In the genomic region with DNA sequence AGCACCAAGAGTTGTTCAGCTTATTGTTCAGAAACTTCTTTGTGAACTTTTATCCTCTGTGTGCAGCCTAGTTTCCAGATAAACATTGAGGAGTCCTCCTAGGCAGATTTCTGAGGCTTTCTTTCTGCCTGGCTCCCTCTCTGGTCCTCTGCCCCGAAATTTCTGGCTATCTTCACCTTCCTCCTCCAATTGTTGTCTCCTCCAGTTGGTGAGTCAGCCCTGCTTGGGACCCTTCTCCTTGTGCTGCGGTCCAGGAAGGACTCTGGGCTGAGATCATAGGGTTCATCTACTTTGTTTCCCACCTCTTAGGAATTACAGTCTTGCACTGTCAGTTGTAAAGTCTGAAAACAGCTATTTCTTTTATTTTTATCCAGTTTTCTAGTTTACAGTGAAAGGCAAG, we compare ENCODE assay signal across 16 cellular contexts.
DNase-seq lines count a peak whose midpoint lies in the region; ATAC-seq and TF ChIP-seq lines count a peak whose summit lies in the region.
"Had no signal": no experiment of that assay in that cellular context is flagged by ENCODE, and none has a peak within 500 bp of the region (broad histone marks: within the 10 kb centered on the region; RNA-seq: fewer than 3 reads in every experiment).

No MANE protein-coding gene starts in this region.

- H3K4me1 Mint-ChIP-seq in GM23338 (peaks cover 9% of the 10 kb centered on the region), WTC11 (peaks cover 8% of the 10 kb centered on the region), endodermal cell (no peaks in the 10 kb centered on the region)
- H3K4me1 Mint-ChIP-seq in activated naive CD8-positive, alpha-beta T cell treated with anti-CD3 and anti-CD28 coated beads, Interleukin-2, amount 50 U/mL, for 24 hours: no peaks in the 10 kb centered on the region

- H3K4me1 ChIP-seq in GM23338 (ENCODE audit: insufficient read depth) (no peaks in the 10 kb centered on the region), endodermal cell (ENCODE audit: control insufficient read depth, insufficient read depth, low read length) (no peaks in the 10 kb centered on the region), mesenchymal stem cell (ENCODE audit: control insufficient read depth, insufficient read depth, low read depth, low read length) (no peaks in the 10 kb centered on the region), BE2C (no peaks in the 10 kb centered on the region)
- H3K4me1 ChIP-seq: Caco-2, HAP-1 had no signal

- no peak overlapping the region for H3K23ac ChIP-seq in mesenchymal stem cell (ENCODE audit: low read length in 2 of 2)

- TF ChIP-seq CTCF in GM23338 (conservative IDR thresholded peaks at IDR 0.05; ENCODE audit: low read depth in 2 of 2): no peak
- TF ChIP-seq CTCF in WTC11 (IDR thresholded peaks at IDR 0.05): no peak
- no peak for TF ChIP-seq CTCF in endodermal cell (conservative IDR thresholded peaks at IDR 0.05)
- no peak for TF ChIP-seq CTCF in BE2C (IDR thresholded peaks at IDR 0.05; ENCODE audit: low read depth, low read length)

- H3K27ac Mint-ChIP-seq in GM23338: 0 out of 2 replicates have a peak overlapping the region, but pooled peaks have one; percentile 8
- H3K27ac Mint-ChIP-seq in WTC11: peak overlapping the region; percentile 56; the same call in 1 of the 2 replicates
- no peak overlapping the region for H3K27ac Mint-ChIP-seq in endodermal cell
- H3K27ac Mint-ChIP-seq in activated naive CD8-positive, alpha-beta T cell treated with anti-CD3 and anti-CD28 coated beads, Interleukin-2, amount 50 U/mL, for 24 hours: no peak overlapping the region
- H3K27ac Mint-ChIP-seq: CD4-positive, alpha-beta T cell had no signal

- H2BK5ac ChIP-seq in mesenchymal stem cell (ENCODE audit: low read depth, low read length, poor library complexity, severe bottlenecking): no peak overlapping the region

- no peak overlapping the region for H3K4me3 ChIP-seq in GM23338
- no peak overlapping the region for H3K4me3 ChIP-seq in endodermal cell (ENCODE audit: low read length)
- no peak overlapping the region for H3K4me3 ChIP-seq in mesenchymal stem cell (ENCODE audit: insufficient read depth in 1 of 2, low read depth in 1 of 2, low read length in 2 of 2)
- no peak overlapping the region for H3K4me3 ChIP-seq in BE2C (ENCODE audit: low read depth, low read length)
- H3K4me3 ChIP-seq: HAP-1 had no signal

- H3K4me2 ChIP-seq in GM23338: no peak overlapping the region
- no peak overlapping the region for H3K4me2 ChIP-seq in mesenchymal stem cell (ENCODE audit: low read length, poor library complexity, severe bottlenecking)

- H2BK120ac ChIP-seq in mesenchymal stem cell (ENCODE audit: low read depth, low read length): no peak overlapping the region

- peaks cover 41% of the 10 kb centered on the region for H4K20me1 ChIP-seq in GM23338 (replicated peaks; ENCODE audit: insufficient read depth)

- DNase-seq in GM23338 (ENCODE audit: low spot score): no peak
- no peak for DNase-seq in WTC11 (ENCODE audit: low spot score)
- DNase-seq in endodermal cell: no peak
- no peak for DNase-seq in mesenchymal stem cell
- DNase-seq in activated effector memory CD4-positive, alpha-beta T cell treated with Interleukin-2 at 50 U/mL for 16 hours: no peak
- DNase-seq in D341Med (ENCODE audit: low spot score): no peak
- DNase-seq in activated naive CD8-positive, alpha-beta T cell treated with anti-CD3 and anti-CD28 coated beads, Interleukin-2, amount 50 U/mL, for 24 hours: no peak
- DNase-seq in BE2C: no peak
- DNase-seq: ACHN; Caco-2; CD4-positive, alpha-beta T cell; DMS153; DMS79; GDM1 had no signal

- H3K4me3 Mint-ChIP-seq in GM23338: no peak overlapping the region
- no peak overlapping the region for H3K4me3 Mint-ChIP-seq in WTC11
- H3K4me3 Mint-ChIP-seq in endodermal cell: no peak overlapping the region
- H3K4me3 Mint-ChIP-seq in activated naive CD8-positive, alpha-beta T cell treated with anti-CD3 and anti-CD28 coated beads, Interleukin-2, amount 50 U/mL, for 24 hours: no peak overlapping the region
- H3K4me3 Mint-ChIP-seq: CD4-positive, alpha-beta T cell had no signal

- H3K79me2 ChIP-seq in GM23338 (replicated peaks; ENCODE audit: insufficient read depth): peaks cover 3% of the 10 kb centered on the region; the same call in 1 of the 2 replicates

- peaks cover 1% of the 10 kb centered on the region for H3K79me1 ChIP-seq in mesenchymal stem cell (replicated peaks; ENCODE audit: low read length, poor library complexity, severe bottlenecking)

- H2AFZ ChIP-seq in GM23338 (no peak overlapping the region), mesenchymal stem cell (ENCODE audit: low read depth, low read length) (no peak overlapping the region)

- H2AK5ac ChIP-seq in mesenchymal stem cell (ENCODE audit: low read length, severe bottlenecking): no peak overlapping the region

- CTCF ChIA-PET in WTC11 (lab: Charles Lee): interaction anchor here (1.2 kb wide), 1 partner anchor 18 kb away, joined by 3 read pairs; no protein-coding TSS in a partner anchor

- no peak overlapping the region for H3K9ac ChIP-seq in endodermal cell (ENCODE audit: extremely low read depth, low read length, poor library complexity, severe bottlenecking)
- no peak overlapping the region for H3K9ac ChIP-seq in mesenchymal stem cell (ENCODE audit: low read length)

- ATAC-seq in GM23338: no peak
- ATAC-seq in WTC11: no peak
- ATAC-seq in activated naive CD8-positive, alpha-beta T cell treated with anti-CD3 and anti-CD28 coated beads, Interleukin-2, amount 50 U/mL, for 24 hours: no peak

- H3K27ac ChIP-seq in GM23338 (ENCODE audit: low read depth): peak overlapping the region; percentile 63; the same call in 1 of the 2 replicates
- peak overlapping the region; percentile 44 for H3K27ac ChIP-seq in endodermal cell (ENCODE audit: low read depth, low read length)
- H3K27ac ChIP-seq in mesenchymal stem cell (ENCODE audit: low read length, poor library complexity, severe bottlenecking): no peak overlapping the region
- H3K27ac ChIP-seq: C4-2B had no signal

- 82 to 93% methylated on average over 2 of the region's 2 CpGs for WGBS in endodermal cell (ENCODE audit: insufficient coverage in 1 of 2, insufficient read length in 1 of 2), 2 experiments
- whole genome bisulfite sequencing in mesenchymal stem cell: 99% methylated on average over 2 of the region's 2 CpGs

- no peak overlapping the region for H3K4ac ChIP-seq in mesenchymal stem cell (ENCODE audit: low read depth in 1 of 2, low read length in 2 of 2)

- H3K27me3 ChIP-seq in GM23338 (ENCODE audit: insufficient read depth): no peaks in the 10 kb centered on the region
- H3K27me3 ChIP-seq in endodermal cell (ENCODE audit: control insufficient read depth, insufficient read depth, low read length, poor library complexity, severe bottlenecking): no peaks in the 10 kb centered on the region
- H3K27me3 ChIP-seq in mesenchymal stem cell (ENCODE audit: control insufficient read depth in 1 of 2, insufficient read depth in 1 of 2, low read length in 2 of 2): no peaks in the 10 kb centered on the region
- no peaks in the 10 kb centered on the region for H3K27me3 ChIP-seq in BE2C

- no peaks in the 10 kb centered on the region for H3K9me2 ChIP-seq in GM23338 (ENCODE audit: insufficient read depth)

- H4K91ac ChIP-seq in mesenchymal stem cell (ENCODE audit: low read length): no peak overlapping the region

- H3K9me3 ChIP-seq in endodermal cell (ENCODE audit: control insufficient read depth, low read length) (no peaks in the 10 kb centered on the region), mesenchymal stem cell (ENCODE audit: control insufficient read depth, low read length) (no peaks in the 10 kb centered on the region), BE2C (no peaks in the 10 kb centered on the region)
- H3K9me3 ChIP-seq: Caco-2, HAP-1 had no signal

- no peaks in the 10 kb centered on the region; the same call in 1 of the 2 replicates for H3F3A ChIP-seq in GM23338 (replicated peaks; ENCODE audit: low read depth)

- H2BK12ac ChIP-seq in mesenchymal stem cell (ENCODE audit: low read length in 2 of 2): no peak overlapping the region

- H2BK15ac ChIP-seq in mesenchymal stem cell (ENCODE audit: low read depth, poor library complexity, severe bottlenecking): peak overlapping the region; percentile 19

- peaks cover 2% of the 10 kb centered on the region for H3K27me3 Mint-ChIP-seq in GM23338 (ENCODE audit: insufficient read depth, low read depth, poor library complexity)
- no peaks in the 10 kb centered on the region for H3K27me3 Mint-ChIP-seq in WTC11 (ENCODE audit: low read depth)
- no peaks in the 10 kb centered on the region for H3K27me3 Mint-ChIP-seq in endodermal cell (ENCODE audit: insufficient read depth)
- no peaks in the 10 kb centered on the region for H3K27me3 Mint-ChIP-seq in activated naive CD8-positive, alpha-beta T cell treated with anti-CD3 and anti-CD28 coated beads, Interleukin-2, amount 50 U/mL, for 24 hours
- H3K27me3 Mint-ChIP-seq: CD4-positive, alpha-beta T cell had no signal

- peaks cover 24% of the 10 kb centered on the region for H3K36me3 ChIP-seq in GM23338 (ENCODE audit: insufficient read depth)
- H3K36me3 ChIP-seq in endodermal cell (ENCODE audit: control insufficient read depth, insufficient read depth, low read length): no peaks in the 10 kb centered on the region
- H3K36me3 ChIP-seq in mesenchymal stem cell (ENCODE audit: control insufficient read depth in 1 of 2, insufficient read depth in 2 of 2, low read depth in 1 of 2, low read length in 2 of 2): peaks cover 0 to 10% of the 10 kb centered on the region in 2 experiments
- no peaks in the 10 kb centered on the region for H3K36me3 ChIP-seq in BE2C
- H3K36me3 ChIP-seq: HAP-1 had no signal

- POLR2A ChIA-PET in WTC11 (lab: Charles Lee): no interaction called here

- H3K18ac ChIP-seq in mesenchymal stem cell (ENCODE audit: low read depth in 1 of 2, low read length in 2 of 2): no peak overlapping the region

- no peak overlapping the region for H4K8ac ChIP-seq in mesenchymal stem cell (ENCODE audit: low read length)

- H3K9me3 Mint-ChIP-seq in GM23338 (no peaks in the 10 kb centered on the region), WTC11 (no peaks in the 10 kb centered on the region), endodermal cell (no peaks in the 10 kb centered on the region)
- H3K9me3 Mint-ChIP-seq in activated naive CD8-positive, alpha-beta T cell treated with anti-CD3 and anti-CD28 coated beads, Interleukin-2, amount 50 U/mL, for 24 hours: no peaks in the 10 kb centered on the region
- H3K9me3 Mint-ChIP-seq: CD4-positive, alpha-beta T cell had no signal

- H3K36me3 Mint-ChIP-seq in GM23338 (ENCODE audit: low read depth) (peaks cover 44% of the 10 kb centered on the region), WTC11 (peaks cover 56% of the 10 kb centered on the region), endodermal cell (ENCODE audit: low read depth) (no peaks in the 10 kb centered on the region)
- H3K36me3 Mint-ChIP-seq in activated naive CD8-positive, alpha-beta T cell treated with anti-CD3 and anti-CD28 coated beads, Interleukin-2, amount 50 U/mL, for 24 hours (ENCODE audit: low read depth): no peaks in the 10 kb centered on the region

- H3K14ac ChIP-seq in mesenchymal stem cell (ENCODE audit: low read length in 2 of 2): no peak overlapping the region

Comparison
In these comparisons a context has a peak if more than half of its experiments do, and no peak if none do; other contexts are left out.
1. H3K27ac Mint-ChIP-seq: peak in GM23338 (single experiment) and WTC11 (single experiment); none in endodermal cell (single experiment) and activated naive CD8-positive, alpha-beta T cell treated with anti-CD3 and anti-CD28 coated beads, Interleukin-2, amount 50 U/mL, for 24 hours (single experiment).